8 cellular contexts compared by ENCODE assay signal in the genomic region with DNA sequence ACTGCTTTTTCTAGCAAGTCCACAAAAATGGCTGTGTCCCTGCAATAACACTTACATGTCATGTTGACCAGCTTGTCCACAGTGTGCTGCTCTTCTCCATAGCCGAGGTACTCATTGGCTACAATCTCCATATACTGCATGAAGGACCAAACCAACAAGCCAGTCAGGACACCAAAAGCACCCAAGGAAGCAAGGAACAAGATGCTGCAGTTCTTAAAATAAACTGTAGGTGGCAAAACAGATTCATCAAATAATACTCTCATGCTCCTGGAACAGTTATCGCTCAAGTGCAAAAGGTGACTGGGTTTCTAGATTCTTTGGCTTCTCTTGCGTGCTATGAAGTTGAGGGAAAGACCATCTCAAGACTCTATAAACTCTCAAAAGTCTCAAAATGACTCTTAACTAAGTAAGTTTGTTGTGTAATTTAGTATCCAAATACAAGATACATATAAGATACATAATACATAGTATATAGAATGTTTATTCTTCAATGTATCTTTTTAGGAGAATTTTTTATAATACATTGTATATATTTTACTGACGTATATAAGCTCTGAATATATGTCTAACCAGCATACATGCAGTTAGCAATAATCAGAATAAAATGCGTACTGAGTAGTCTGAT. TPM values are rescaled to one million over a fixed set of nuclear protein-coding genes. Genes with fewer than 3 reads are reported as not detected.
DNase-seq lines count a peak whose midpoint lies in the region; ATAC-seq lines count a peak whose summit lies in the region.

No MANE protein-coding gene starts in this region.

- H3K9me3 ChIP-seq in right cardiac atrium (ENCODE audit: control insufficient read depth, low read length) (no peaks in the 10 kb centered on the region), skeletal muscle satellite cell (replicated peaks; ENCODE audit: low read length) (no peaks in the 10 kb centered on the region)

- intact Hi-C loops in right cardiac atrium (cut with DNase I) = loop anchor here in 3 of 4 donors (5.0 to 10.0 kb wide), 4 partner anchors 153 to 373 kb away; no protein-coding TSS in a partner anchor

- peak overlapping the region; percentile 50 for H3K9ac ChIP-seq in skeletal muscle satellite cell (ENCODE audit: low read depth, low read length)

- ATAC-seq in GM19035 (IDR thresholded peaks at IDR 0.05; ENCODE audit: unreplicated experiment) = peak; percentile 96
- peak; percentile 95 for ATAC-seq in HG03103 (IDR thresholded peaks at IDR 0.05; ENCODE audit: low read depth, unreplicated experiment)
- peak; percentile 43 to 55 for ATAC-seq in right cardiac atrium

- peak; percentile 75 for DNase-seq in DMS53 (lab: John Stamatoyannopoulos, UW)
- DNase-seq in NCI-H345 treated with DMSO at 0.1 percent for 48 hours (lab: John Stamatoyannopoulos, UW; ENCODE audit: unreplicated experiment) = peak; percentile 36
- DNase-seq in amniotic stem cell (lab: John Stamatoyannopoulos, UW) = peak; percentile 20
- no peak for DNase-seq in right cardiac atrium
- no peak for DNase-seq in activated CD4-positive, alpha-beta T cell treated with anti-CD3 and anti-CD28 coated beads for 1 hour

- peaks cover 13% of the 10 kb centered on the region for H3K36me3 ChIP-seq in skeletal muscle satellite cell (ENCODE audit: insufficient read depth, low read length)

- H3K27ac ChIP-seq in right cardiac atrium (ENCODE audit: low read length) = no peak overlapping the region

- H3K4me3 ChIP-seq in right cardiac atrium (ENCODE audit: low read length) = no peak overlapping the region
- H3K4me3 ChIP-seq in skeletal muscle satellite cell (ENCODE audit: low read length) = no peak overlapping the region

- 34% methylated on average over 5 of the region's 5 CpGs for WGBS in right cardiac atrium

- H3K4me2 ChIP-seq in skeletal muscle satellite cell (ENCODE audit: low read length) = peak overlapping the region; percentile 62

- no peaks in the 10 kb centered on the region for H3K27me3 ChIP-seq in right cardiac atrium (ENCODE audit: control insufficient read depth, insufficient read depth)
- H3K27me3 ChIP-seq in skeletal muscle satellite cell (ENCODE audit: control insufficient read depth, insufficient read depth, low read length) = no peaks in the 10 kb centered on the region

- H3K4me1 ChIP-seq in right cardiac atrium (ENCODE audit: control insufficient read depth, insufficient read depth, low read length) (no peaks in the 10 kb centered on the region), skeletal muscle satellite cell (ENCODE audit: control insufficient read depth, insufficient read depth, low read length) (peaks cover 15% of the 10 kb centered on the region)

RNA-seq across cellular contexts. Expression of gene NEK10, which starts 57.0 kb away (rescaled TPM):
- 10 to 100 TPM in 1 of 4 donors, 1 to 10 TPM in 3; 6.8 to 16.9 (median 9.6) TPM for total RNA-seq in right cardiac atrium
- 3.1 TPM for polyA plus RNA-seq in right cardiac atrium
- total RNA-seq in skeletal muscle satellite cell (2012; rRNA removed) = 18.8 and 20.3 TPM in 2 replicates

Comparison
In these comparisons a context has a peak if more than half of its experiments do, and no peak if none do; other contexts are left out.
1. DNase-seq: peak in DMS53 (single experiment), NCI-H345 treated with DMSO at 0.1 percent for 48 hours (single experiment) and amniotic stem cell (single experiment); none in right cardiac atrium (0 of 3) and activated CD4-positive, alpha-beta T cell treated with anti-CD3 and anti-CD28 coated beads for 1 hour (single experiment).
2. Peak in every context shown above with its lines, with median percentiles within 50 percentile points of each other: ATAC-seq.